Comparison of ENCODE assay signal across 17 cellular contexts in the genomic region with DNA sequence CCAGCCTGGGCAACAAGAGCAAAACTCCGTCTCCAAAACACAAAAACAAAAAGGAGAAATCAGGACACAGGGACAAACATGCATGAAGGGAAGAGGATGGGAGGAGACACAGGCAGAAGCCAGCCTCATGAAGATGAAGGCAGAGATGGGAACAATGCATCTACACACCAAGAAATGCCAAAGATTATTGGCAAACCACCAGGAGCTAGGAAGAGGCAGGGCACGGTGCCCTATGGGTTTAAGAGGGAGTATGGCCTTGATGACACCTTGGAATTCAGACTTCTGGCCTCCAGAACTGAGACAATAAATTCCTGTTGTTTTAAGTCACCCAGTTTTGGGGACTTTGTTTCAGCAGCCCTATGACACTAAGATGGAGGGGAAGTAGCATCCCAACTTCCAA. TPM values are rescaled to one million over a fixed set of nuclear protein-coding genes. Genes with fewer than 3 reads are reported as not detected.
"Had no signal": no experiment of that assay in that cellular context is flagged by ENCODE, and none has a peak within 500 bp of the region (broad histone marks: within the 10 kb centered on the region; RNA-seq: fewer than 3 reads in every experiment).

No MANE protein-coding gene starts in this region.

- H3K9ac ChIP-seq: parathyroid adenoma had no signal

- H3K36me3 ChIP-seq: tibial artery, vagina had no signal

- H3K9me3 Mint-ChIP-seq: activated naive CD4-positive, alpha-beta T cell treated with anti-CD3 and anti-CD28 coated beads for 36 hours; activated T-cell treated with anti-CD3 and anti-CD28 coated beads, Interleukin-2, amount 50 U/mL, for 72 hours; neural crest cell had no signal

- H3K27ac ChIP-seq: parathyroid adenoma, tibial artery, vagina had no signal

- H3K4me3 ChIP-seq: tibial artery, vagina had no signal

- H3K4me1 ChIP-seq: vagina had no signal

- H3K4me3 Mint-ChIP-seq: activated naive CD4-positive, alpha-beta T cell treated with anti-CD3 and anti-CD28 coated beads for 36 hours; neural crest cell had no signal

- H3K79me2 ChIP-seq: parathyroid adenoma had no signal

- H2AFZ ChIP-seq: parathyroid adenoma had no signal

- H3K27me3 ChIP-seq: vagina had no signal

- H3K27ac Mint-ChIP-seq: activated naive CD4-positive, alpha-beta T cell treated with anti-CD3 and anti-CD28 coated beads for 36 hours had no signal

- ATAC-seq: activated T-cell treated with anti-CD3 and anti-CD28 coated beads, Interleukin-2, amount 50 U/mL, for 72 hours; esophagus mucosa; left ventricle myocardium superior had no signal

- H3K9me3 ChIP-seq: tibial artery, vagina had no signal

- DNase-seq: activated naive CD4-positive, alpha-beta T cell treated with anti-CD3 and anti-CD28 coated beads for 36 hours; activated T-cell treated with anti-CD3 and anti-CD28 coated beads, Interleukin-2, amount 50 U/mL, for 72 hours; hippocampal formation; left ventricle myocardium superior; retina; small intestine; T1000; tibial artery had no signal

RNA-seq across cellular contexts. Expression of gene TMPRSS3, which starts 5.2 kb away (rescaled TPM):
- total RNA-seq: chondrocyte, glomerular endothelial cell, left ventricle myocardium superior, mesenteric fat pad, neural crest cell had no signal

RNA-seq across cellular contexts. Expression of gene UBASH3A, which starts 13.0 kb away (rescaled TPM):
- total RNA-seq: chondrocyte, dermis microvascular lymphatic vessel endothelial cell, glomerular endothelial cell, kidney epithelial cell, left ventricle myocardium superior, neural crest cell had no signal

RNA-seq across cellular contexts. Expression of gene TFF1, which starts 24.4 kb away (rescaled TPM):
- total RNA-seq: activated naive CD4-positive, alpha-beta T cell treated with anti-CD3 and anti-CD28 coated beads for 36 hours; chondrocyte; dermis microvascular lymphatic vessel endothelial cell; esophagus mucosa; glomerular endothelial cell; kidney epithelial cell; left ventricle myocardium superior; mesenteric fat pad; neural crest cell; vagina had no signal

RNA-seq across cellular contexts. Expression of gene TFF2, which starts 39.9 kb away (rescaled TPM):
- total RNA-seq: activated naive CD4-positive, alpha-beta T cell treated with anti-CD3 and anti-CD28 coated beads for 36 hours; activated T-cell treated with anti-CD3 and anti-CD28 coated beads, Interleukin-2, amount 50 U/mL, for 72 hours; chondrocyte; dermis microvascular lymphatic vessel endothelial cell; esophagus mucosa; glomerular endothelial cell; kidney epithelial cell; left ventricle myocardium superior; mesenteric fat pad; neural crest cell; vagina had no signal
